Comparison of ENCODE assay signal across 15 cellular contexts in the genomic region with DNA sequence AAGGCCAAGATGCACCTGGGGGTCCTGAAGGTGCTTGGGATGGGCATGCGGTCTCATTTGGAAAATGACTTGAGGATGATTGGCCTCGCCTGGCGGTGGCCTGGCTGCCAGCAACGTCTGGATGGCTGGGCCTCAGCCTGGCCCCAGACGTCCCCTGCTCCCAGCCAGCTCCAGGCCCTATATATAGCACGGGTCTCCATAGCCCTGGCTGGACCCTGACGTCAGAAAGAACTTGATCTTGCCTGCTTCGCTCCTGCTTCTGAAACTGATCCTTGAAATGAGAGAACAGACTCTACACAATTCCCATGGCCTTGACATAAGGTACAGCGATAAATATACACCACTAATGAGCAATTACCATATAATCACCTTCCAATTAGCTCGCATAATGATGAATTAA.
"Had no signal": no experiment of that assay in that cellular context is flagged by ENCODE, and none has a peak within 500 bp of the region (broad histone marks: within the 10 kb centered on the region; RNA-seq: fewer than 3 reads in every experiment).

No MANE protein-coding gene starts in this region.

- H3K27me3 ChIP-seq: ovary had no signal

- H3K9me3 ChIP-seq: colonic mucosa, ovary, tibial nerve had no signal

- H3K36me3 ChIP-seq: colonic mucosa, ovary, tibial nerve had no signal

- H3K4me1 ChIP-seq: colonic mucosa had no signal

- DNase-seq: activated CD4-positive, alpha-beta T cell treated with anti-CD3 and anti-CD28 coated beads, Interleukin-2, amount 50 U/mL, for 4 hours; activated effector memory CD4-positive, alpha-beta T cell treated with Interleukin-2 at 50 U/mL for 16 hours; activated naive CD4-positive, alpha-beta T cell treated with anti-CD3 and anti-CD28 coated beads, Interleukin-2, amount 50 U/mL, for 16 hours; colonic mucosa; hippocampal formation; kidney glomerular epithelial cell; stimulated activated CD4-positive, alpha-beta T cell treated with anti-CD3 and anti-CD28 coated beads, Interleukin-15, amount 100 ng/mL, for 24 hours; stimulated activated CD4-positive, alpha-beta T cell treated with anti-CD3 and anti-CD28 coated beads, Interleukin-4, amount 100 ng/mL, for 4 hours; stimulated activated CD8-positive, alpha-beta memory T cell treated with anti-CD3 and anti-CD28 coated beads, Interleukin-4, amount 100 ng/mL, for 48 hours; stimulated activated naive CD4-positive, alpha-beta T cell treated with Interleukin-2 at 50 U/mL for 16 hours; substantia nigra; T-cell; T-helper 9 cell had no signal

- H3K27ac ChIP-seq: colonic mucosa, ovary, tibial nerve had no signal

- H3K4me3 ChIP-seq: colonic mucosa had no signal
